ENCODE assay signal across 18 cellular contexts in the genomic region with DNA sequence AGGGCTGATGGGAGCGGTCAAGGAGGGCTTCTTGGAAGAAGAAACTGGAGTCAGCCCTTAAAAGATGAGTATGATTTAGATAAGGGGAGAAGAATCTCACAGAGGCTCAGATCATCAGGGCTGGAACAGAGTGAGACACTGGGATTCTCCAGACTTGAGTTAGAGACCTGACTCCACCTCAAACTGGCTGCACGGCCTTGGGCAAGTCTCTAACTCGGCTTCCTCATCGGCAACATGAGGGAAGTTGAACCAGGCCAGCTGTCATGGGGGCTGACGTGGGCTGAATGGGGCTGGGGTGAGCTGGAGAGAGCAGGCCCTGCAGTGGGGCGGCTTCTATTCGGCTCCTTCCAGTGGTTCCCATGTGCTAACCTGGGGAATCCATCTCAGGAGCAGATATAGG. TPM values are rescaled to one million over a fixed set of nuclear protein-coding genes. Genes with fewer than 3 reads are reported as not detected.
"Had no signal": no experiment of that assay in that cellular context is flagged by ENCODE, and none has a peak within 500 bp of the region (broad histone marks: within the 10 kb centered on the region; RNA-seq: fewer than 3 reads in every experiment).

No MANE protein-coding gene starts in this region.

- H3K9me3 ChIP-seq: esophagus squamous epithelium, SK-N-SH, spleen, tibial nerve had no signal

- H3K36me3 ChIP-seq: esophagus squamous epithelium, tibial nerve had no signal

- DNase-seq: activated CD4-positive, CD25-positive, alpha-beta regulatory T cell treated with anti-CD3 and anti-CD28 coated beads, Interleukin-2, amount 50 U/mL, for 72 hours; activated naive CD4-positive, alpha-beta T cell treated with Interleukin-2 at 50 U/mL for 16 hours; esophagus squamous epithelium; hippocampal formation; kidney; nephron progenitor cell; SK-N-SH; spleen; stimulated activated CD4-positive, alpha-beta T cell treated with anti-CD3 and anti-CD28 coated beads, Interleukin-1b, Interleukin-23, amount 100 ng/mL, for 48 hours; T-cell; T1000 had no signal

- ATAC-seq: sciatic nerve, T-cell had no signal

- H3K4me2 ChIP-seq: SK-N-SH had no signal

- H3K27ac ChIP-seq: tibial nerve had no signal

- FAIRE-seq: kidney had no signal

RNA-seq across cellular contexts. Expression of a gene that starts 2.5 kb away (rescaled TPM):
- total RNA-seq: activated CD8-positive, alpha-beta memory T cell treated with anti-CD3 and anti-CD28 coated beads for 36 hours; activated T-helper 1 cell treated with anti-CD3 and anti-CD28 coated beads, Interleukin-12 subunit alpha, Interleukin-12 subunit beta, Interleukin-2, Interleukin-4 antibody, amounts not matched to agents 30 ng/mL and 10 ng/mL and 1 ng/mL, durations not matched to agents 14 hours and 24 hours and 36 hours; fibroblast of villous mesenchyme; glomerular endothelial cell; pulmonary artery endothelial cell had no signal

RNA-seq across cellular contexts. Expression of a gene that starts 7.1 kb away (rescaled TPM):
- total RNA-seq: activated CD8-positive, alpha-beta memory T cell treated with anti-CD3 and anti-CD28 coated beads for 36 hours; activated T-helper 1 cell treated with anti-CD3 and anti-CD28 coated beads, Interleukin-12 subunit alpha, Interleukin-12 subunit beta, Interleukin-2, Interleukin-4 antibody, amounts not matched to agents 30 ng/mL and 10 ng/mL and 1 ng/mL, durations not matched to agents 14 hours and 24 hours and 36 hours; fibroblast of villous mesenchyme; glomerular endothelial cell; pulmonary artery endothelial cell had no signal

RNA-seq across cellular contexts. Expression of a gene that starts 9.5 kb away (rescaled TPM):
- total RNA-seq: activated CD8-positive, alpha-beta memory T cell treated with anti-CD3 and anti-CD28 coated beads for 36 hours; activated T-helper 1 cell treated with anti-CD3 and anti-CD28 coated beads, Interleukin-12 subunit alpha, Interleukin-12 subunit beta, Interleukin-2, Interleukin-4 antibody, amounts not matched to agents 30 ng/mL and 10 ng/mL and 1 ng/mL, durations not matched to agents 14 hours and 24 hours and 36 hours; fibroblast of villous mesenchyme; glomerular endothelial cell; pulmonary artery endothelial cell had no signal
